ENCODE assay signal across 8 cellular contexts in the genomic region with DNA sequence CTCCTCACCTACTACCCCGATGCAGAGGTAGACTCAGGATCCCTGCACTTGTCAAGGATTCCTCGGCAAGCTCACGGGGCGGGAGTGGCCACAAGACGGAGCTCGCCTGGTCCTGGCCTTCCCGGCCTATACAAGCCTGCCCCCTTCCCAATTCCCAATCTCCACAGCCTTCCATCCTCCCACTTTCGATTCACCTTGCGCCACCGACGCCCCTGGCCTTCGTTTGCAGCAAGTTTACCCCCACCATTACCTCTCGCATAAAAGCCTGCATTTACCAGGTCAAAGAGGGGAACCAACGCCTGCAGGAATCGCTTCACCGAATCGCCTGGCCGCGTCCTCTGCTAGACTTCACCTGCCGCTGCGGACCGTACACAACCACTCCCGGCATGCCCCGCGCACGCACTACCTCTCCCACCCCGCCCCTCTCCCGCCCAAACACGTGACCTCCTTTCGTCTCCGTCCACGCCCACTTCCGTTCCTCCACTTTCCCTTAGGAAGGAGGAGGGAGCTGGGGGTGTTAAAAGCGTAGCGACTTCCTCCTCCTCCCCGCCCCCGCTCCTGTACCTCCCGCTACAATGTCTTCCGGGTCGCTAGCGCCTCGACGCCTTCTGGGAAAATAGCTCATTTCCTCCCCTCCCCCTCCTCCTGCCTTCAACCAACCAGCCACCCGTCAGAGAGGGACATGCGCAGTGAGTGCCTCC. TPM values are rescaled to one million over a fixed set of nuclear protein-coding genes. Genes with fewer than 3 reads are reported as not detected.
DNase-seq lines count a peak whose midpoint lies in the region; FAIRE-seq and TF ChIP-seq lines count a peak whose summit lies in the region.

A gene (minus strand): TSS at position 380 of the 701 bp plus-strand sequence. CDS start 44,779 bp downstream, outside the sequence.

- peak within 1 kb of the TSS; percentile 92 for H2AFZ ChIP-seq in neuronal stem cell (ENCODE audit: low read length)

- H2AK5ac ChIP-seq in neuronal stem cell (ENCODE audit: low read depth, low read length) = no peak within 1 kb of the TSS

- H2BK12ac ChIP-seq in neuronal stem cell (ENCODE audit: low read length) = no peak within 1 kb of the TSS

- H4K8ac ChIP-seq in neuronal stem cell (ENCODE audit: low read depth, low read length) = no peak within 1 kb of the TSS

- H3K4me2 ChIP-seq in neuronal stem cell (ENCODE audit: insufficient read depth, low read length, poor library complexity, severe bottlenecking) = peak within 1 kb of the TSS; percentile 70

- DNase-seq in GM06990 (ENCODE audit: extremely low read depth, insufficient read length) = peak; percentile 96
- peak; percentile 98 for DNase-seq in HFF-Myc (ENCODE audit: extremely low read depth, low read depth)
- peak; percentile 98 for DNase-seq in MV-4-11 (lab: John Stamatoyannopoulos, UW)
- DNase-seq in SK-MEL-5 (ENCODE audit: low read depth, low spot score) = peak; percentile 99
- peak; percentile 96 for DNase-seq in activated naive CD4-positive, alpha-beta T cell treated with Interleukin-2 at 50 U/mL for 16 hours
- DNase-seq in frontal cortex (ENCODE audit: low spot score in 2 of 2) = peak; percentile 62 to 83
- peak; percentile 99 for DNase-seq in neuronal stem cell (ENCODE audit: low spot score)

- peaks cover 1% of the 10 kb centered on the region for H3K79me1 ChIP-seq in neuronal stem cell (ENCODE audit: low read depth, low read length)

- H3K4me3 ChIP-seq in GM06990 (replicated peaks; ENCODE audit: low read depth, low read length) = peak within 1 kb of the TSS; percentile 83
- peak within 1 kb of the TSS; percentile 78 for H3K4me3 ChIP-seq in HFF-Myc (replicated peaks; ENCODE audit: low read depth, low read length)
- peak within 1 kb of the TSS; percentile 77 to 94 for H3K4me3 ChIP-seq in neuronal stem cell (ENCODE audit: low read length in 2 of 2)

- no CpG with 5 or more reads among the region's 45 CpGs for WGBS in neuronal stem cell (ENCODE audit: extremely low coverage in 2 of 2, insufficient read length in 2 of 2, insufficient replicate concordance in 1 of 2), 2 donors

- peak within 1 kb of the TSS; percentile 85 for H3K23ac ChIP-seq in neuronal stem cell (ENCODE audit: low read depth, low read length, poor library complexity)

- TF ChIP-seq CTCF in GM06990 (IDR thresholded peaks at IDR 0.05; ENCODE audit: insufficient read depth, low read length, poor library complexity, severe bottlenecking) (peak; percentile 23), HFF-Myc (IDR thresholded peaks at IDR 0.05; ENCODE audit: low read depth, low read length, missing control alignments) (peak; percentile 58), subcutaneous adipose tissue (IDR thresholded peaks at IDR 0.05; ENCODE audit: low read depth) (no peak)

- H2BK5ac ChIP-seq in neuronal stem cell (ENCODE audit: low read length) = no peak within 1 kb of the TSS

- in situ Hi-C loops in SK-MEL-5 (cut with HindIII; ENCODE audit: low pct_unique_long_range_greater_than_20kb, low sequenced_read_pairs) = no loop called here

- peak within 1 kb of the TSS; percentile 97 for H3K9ac ChIP-seq in neuronal stem cell (ENCODE audit: low read depth, low read length, poor library complexity)

- no peaks in the 10 kb centered on the region for H3K36me3 ChIP-seq in GM06990 (ENCODE audit: control insufficient read depth, insufficient read depth, low read length)
- H3K36me3 ChIP-seq in neuronal stem cell (replicated peaks in 1 of 2; ENCODE audit: control insufficient read depth in 2 of 2, insufficient read depth in 2 of 2, low read length in 2 of 2) = peaks cover 3 to 8% of the 10 kb centered on the region in 2 donors

- no peak within 1 kb of the TSS for H4K91ac ChIP-seq in neuronal stem cell (ENCODE audit: low read depth, low read length, poor library complexity)

- peak within 1 kb of the TSS; percentile 58 for H3K14ac ChIP-seq in neuronal stem cell (ENCODE audit: low read length)

- peak within 1 kb of the TSS; percentile 88 for H3K27ac ChIP-seq in neuronal stem cell (replicated peaks; ENCODE audit: low read length)

- no peak within 1 kb of the TSS for H2BK120ac ChIP-seq in neuronal stem cell (ENCODE audit: low read depth, low read length)

- no peak for FAIRE-seq in frontal cortex (lab: Jason Lieb, UNC)

- H3K4me1 ChIP-seq in neuronal stem cell (ENCODE audit: control insufficient read depth in 2 of 2, insufficient read depth in 1 of 2, low read depth in 1 of 2, low read length in 2 of 2) = peaks cover 0 to 2% of the 10 kb centered on the region in 2 donors

- no peak within 1 kb of the TSS for H3K4ac ChIP-seq in neuronal stem cell (ENCODE audit: low read length)

- no peak within 1 kb of the TSS for H2BK15ac ChIP-seq in neuronal stem cell (ENCODE audit: low read length)

- H3K18ac ChIP-seq in neuronal stem cell (ENCODE audit: low read length) = peak within 1 kb of the TSS; percentile 84

- H3K9me3 ChIP-seq in neuronal stem cell (replicated peaks in 1 of 2; ENCODE audit: control insufficient read depth in 2 of 2, insufficient read depth in 1 of 2, low read depth in 1 of 2, low read length in 2 of 2) = peaks cover 0 to 8% of the 10 kb centered on the region in 2 donors

- H3K27me3 ChIP-seq in GM06990 (replicated peaks; ENCODE audit: control insufficient read depth, insufficient read depth, low read length) (no peaks in the 10 kb centered on the region), neuronal stem cell (ENCODE audit: control insufficient read depth in 3 of 3, insufficient read depth in 3 of 3, low read depth in 1 of 3, low read length in 3 of 3) (no peaks in the 10 kb centered on the region)

RNA-seq across cellular contexts. Expression of the gene that starts here (rescaled TPM):
- total RNA-seq in SK-MEL-5 (2014; rRNA removed; shearing (Covaris generic)) = 54.8 and 69.1 TPM in 2 replicates
- 36.1 and 50.4 TPM in 2 replicates for polyA plus RNA-seq in SK-MEL-5 (2015; cell fraction: cytosol; rRNA removed)
- 36.8 and 59.9 TPM in 2 replicates for polyA plus RNA-seq in SK-MEL-5 (2015; cell fraction: nucleus; rRNA removed)
- 74.6 TPM for total RNA-seq in frontal cortex
- 67.5 TPM for polyA plus RNA-seq in neuronal stem cell (2013, experiment 1 of 2)
- 65.7 TPM for polyA plus RNA-seq in neuronal stem cell (2013, experiment 2 of 2)
- total RNA-seq in subcutaneous adipose tissue = 10 to 100 TPM; 15.8 to 50.1 (median 36.8) TPM

Comparison
In these comparisons a context has a peak if more than half of its experiments do, and no peak if none do; other contexts are left out.
1. Peak in every context shown above with its lines: DNase-seq, H3K4me3 ChIP-seq and H3K27ac ChIP-seq.